In the genomic region with DNA sequence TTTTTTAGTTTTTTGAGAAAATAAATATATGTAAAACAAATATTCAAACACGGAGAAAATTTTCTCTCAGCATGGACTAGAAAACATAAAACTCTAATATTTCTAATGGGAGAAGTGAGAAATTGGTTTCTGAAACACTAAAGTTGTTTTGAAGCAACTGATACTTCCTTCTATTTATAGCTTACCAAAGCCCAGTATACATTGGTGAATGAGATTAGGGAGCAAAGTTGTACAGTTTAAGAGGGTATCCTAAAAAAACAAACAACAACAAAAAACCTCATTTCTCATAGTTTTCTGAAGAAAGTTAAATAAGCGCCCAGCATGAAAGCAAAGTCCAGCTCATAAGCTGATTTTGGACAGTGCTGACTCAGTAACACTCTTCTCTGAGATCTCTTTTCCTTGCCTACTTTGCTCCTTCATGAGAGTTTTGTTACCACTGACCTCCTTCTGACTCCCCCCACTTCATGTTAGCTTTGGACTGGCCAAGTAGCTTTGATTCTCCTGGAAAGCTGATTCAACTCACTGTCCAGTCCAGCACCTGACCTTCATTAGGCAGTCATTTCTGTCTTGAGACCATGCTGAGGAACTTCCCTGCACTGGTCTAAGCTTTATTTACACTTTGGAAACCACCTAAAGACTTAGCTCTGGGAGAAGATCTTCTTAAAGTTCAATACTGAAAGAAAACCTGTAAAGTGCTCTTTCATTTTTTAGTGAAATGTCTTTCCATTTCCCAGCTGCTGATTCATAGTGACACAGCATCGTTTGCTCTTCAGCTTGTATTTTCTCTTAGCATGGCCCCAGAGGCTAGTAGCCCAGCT, we compare ENCODE assay signal across 10 cellular contexts. TPM values are rescaled to one million over a fixed set of nuclear protein-coding genes. Genes with fewer than 3 reads are reported as not detected.
DNase-seq lines count a peak whose midpoint lies in the region; ATAC-seq, FAIRE-seq and TF ChIP-seq lines count a peak whose summit lies in the region.
"Had no signal": no experiment of that assay in that cellular context is flagged by ENCODE, and none has a peak within 500 bp of the region (broad histone marks: within the 10 kb centered on the region; RNA-seq: fewer than 3 reads in every experiment).

No MANE protein-coding gene starts in this region.

- no peak overlapping the region for H3K27ac ChIP-seq in kidney (ENCODE audit: low read depth in 2 of 2, low read length in 2 of 2)

- no peaks in the 10 kb centered on the region for H3K9me3 ChIP-seq in kidney (ENCODE audit: control insufficient read depth in 1 of 2, low read length in 2 of 2)

- H3K36me3 Mint-ChIP-seq in WTC11 (peaks cover 6% of the 10 kb centered on the region; the same call in 1 of the 2 replicates), osteocyte (ENCODE audit: unreplicated experiment) (no peaks in the 10 kb centered on the region)

- no peaks in the 10 kb centered on the region for H3K36me3 ChIP-seq in kidney (ENCODE audit: control insufficient read depth in 1 of 2, insufficient read depth in 2 of 2, low read length in 2 of 2)

- CTCF ChIA-PET in WTC11 (lab: Charles Lee) = no interaction called here

- POLR2A ChIA-PET in WTC11 (lab: Charles Lee) = no interaction called here

- H3K4me3 ChIP-seq in kidney (ENCODE audit: low read length in 2 of 2) = no peak overlapping the region

- H3K4me3 Mint-ChIP-seq in WTC11 (no peak overlapping the region), osteocyte (ENCODE audit: unreplicated experiment) (no peak overlapping the region)

- intact Hi-C loops in kidney (cut with DNase I) = no loop called here

- H3K4me1 ChIP-seq in kidney (ENCODE audit: control insufficient read depth in 1 of 2, insufficient read depth in 1 of 2, low read depth in 1 of 2, low read length in 2 of 2) = no peaks in the 10 kb centered on the region

- TF ChIP-seq CTCF in kidney (IDR thresholded peaks at IDR 0.05; ENCODE audit: borderline replicate concordance, extremely low read depth, insufficient read depth) (no peak), WTC11 (IDR thresholded peaks at IDR 0.05) (no peak), osteocyte (IDR thresholded peaks at IDR 0.05) (no peak)

- H3K4me1 Mint-ChIP-seq in WTC11 (no peaks in the 10 kb centered on the region), osteocyte (ENCODE audit: unreplicated experiment) (peaks cover 3% of the 10 kb centered on the region)

- H3K9ac ChIP-seq in kidney (ENCODE audit: low read length in 2 of 2) = no peak overlapping the region

- FAIRE-seq in kidney (lab: Jason Lieb, UNC) = peak; percentile 41

- ATAC-seq in GM19023 (IDR thresholded peaks at IDR 0.05; ENCODE audit: unreplicated experiment) (peak; percentile 94), GM21723 (IDR thresholded peaks at IDR 0.05; ENCODE audit: unreplicated experiment) (peak; percentile 92), HG03457 (IDR thresholded peaks at IDR 0.05; ENCODE audit: unreplicated experiment) (peak; percentile 79), WTC11 (no peak)

- H3K27me3 Mint-ChIP-seq in WTC11 (ENCODE audit: low read depth) (no peaks in the 10 kb centered on the region), osteocyte (ENCODE audit: unreplicated experiment) (no peaks in the 10 kb centered on the region)

- H3K9me3 Mint-ChIP-seq in WTC11 (peaks cover 30% of the 10 kb centered on the region), osteocyte (ENCODE audit: unreplicated experiment) (peaks cover 10% of the 10 kb centered on the region)

- no peak for DNase-seq in kidney
- no peak for DNase-seq in WTC11 (ENCODE audit: low spot score)
- no peak for DNase-seq in NCI-H446 (lab: John Stamatoyannopoulos, UW)
- no peak for DNase-seq in osteocyte (ENCODE audit: extremely low spot score, unreplicated experiment)
- DNase-seq: activated gamma-delta T cell treated with Interleukin-2 at 50 U/mL for 16 hours; stimulated activated CD4-positive, alpha-beta T cell treated with anti-CD3 and anti-CD28 coated beads, Interleukin-2, amount 100 ng/mL, for 48 hours had no signal

- H3K27ac Mint-ChIP-seq in WTC11 = no peak overlapping the region
- no peak overlapping the region for H3K27ac Mint-ChIP-seq in osteocyte (ENCODE audit: unreplicated experiment)

TF ChIP-seq in WTC11, 78 proteins besides CTCF, POLR2A, EP300 and RAD21:
- TF ChIP-seq PRRX2 (CRISPR knock-in tag; IDR thresholded peaks at IDR 0.05) = no peak
- TF ChIP-seq SOX15 (CRISPR knock-in tag; IDR thresholded peaks at IDR 0.05) = no peak
- TF ChIP-seq NR3C1 (CRISPR knock-in tag; conservative IDR thresholded peaks at IDR 0.05; ENCODE audit: low read depth) = no peak

RNA-seq across cellular contexts. Expression of a gene that starts 21.8 kb away (rescaled TPM):
- total RNA-seq in kidney (1.9 TPM), WTC11 (2021) (0.09 to 0.23 TPM in 2 of 3 replicates, not detected in the other), osteocyte (not detected in 2 replicates)
- polyA plus RNA-seq in kidney (ENCODE audit: insufficient read depth, low read depth, low replicate concordance) = not detected
- total RNA-seq: SK-MEL-5 had no signal
